In genomic region chr2:8678731-8679566, GRCh38 we compare ENCODE assay signal across 8 cellular contexts. TPM values are rescaled to one million over a fixed set of nuclear protein-coding genes. Genes with fewer than 3 reads are reported as not detected.
A peak's percentile ranks its signal among the peaks of the same experiment; 100 is the strongest.
DNase-seq lines count a peak whose midpoint lies in the region; ATAC-seq, FAIRE-seq and TF ChIP-seq lines count a peak whose summit lies in the region.

No MANE protein-coding gene starts in this region.

- TF ChIP-seq CTCF in ascending aorta (IDR thresholded peaks at IDR 0.05) (peak in 1 of 3 experiments; percentile 13), D721Med (IDR thresholded peaks at IDR 0.05; ENCODE audit: insufficient read depth, missing control alignments) (no peak)

- H3K27ac ChIP-seq in ascending aorta (peak overlapping the region; percentile 99 to 100), rectal smooth muscle tissue (ENCODE audit: low read depth, low read length) (peak overlapping the region; percentile 99)

- H3K27me3 ChIP-seq in ascending aorta = no peaks in the 10 kb centered on the region
- no peaks in the 10 kb centered on the region for H3K27me3 ChIP-seq in rectal smooth muscle tissue (ENCODE audit: control insufficient read depth, insufficient read depth, low read length)

- H3K9me3 ChIP-seq in ascending aorta = peaks cover 4 to 5% of the 10 kb centered on the region in 2 donors

- ATAC-seq in GM18499 (IDR thresholded peaks at IDR 0.05; ENCODE audit: insufficient read depth, unreplicated experiment) = peak; percentile 37
- peak; percentile 54 for ATAC-seq in HG02943 (IDR thresholded peaks at IDR 0.05; ENCODE audit: low read depth, unreplicated experiment)

- peaks cover 5 to 9% of the 10 kb centered on the region in 2 donors for H3K4me1 ChIP-seq in ascending aorta
- peaks cover 16% of the 10 kb centered on the region for H3K4me1 ChIP-seq in rectal smooth muscle tissue (ENCODE audit: control insufficient read depth, insufficient read depth, low read length)

- peak overlapping the region; percentile 72 for H3K9ac ChIP-seq in rectal smooth muscle tissue (ENCODE audit: low read length)

- no peak for FAIRE-seq in D721Med (lab: Jason Lieb, UNC)

- DNase-seq in NCI-H187 treated with DMSO at 0.1 percent for 48 hours (lab: John Stamatoyannopoulos, UW) (peak; percentile 90), T-helper 2 cell (peak; percentile 70 to 96 (median 80)), ascending aorta (ENCODE audit: low spot score in 2 of 2) (peak; percentile 75 to 98), hepatic stellate cell (ENCODE audit: low spot score) (peak; percentile 91), D721Med (ENCODE audit: insufficient read length, low spot score) (no peak)

- H3K4me3 ChIP-seq in ascending aorta = peak overlapping the region; percentile 46 to 82
- H3K4me3 ChIP-seq in rectal smooth muscle tissue (ENCODE audit: low read length) = peak overlapping the region; percentile 73

- intact Hi-C loops in ascending aorta (cut with DNase I) = loop anchor here (2.0 to 10.0 kb wide), 7 partner anchors 97 to 1363 kb away; partner anchors contain the start of genes KLF11 and MBOAT2

- H3K36me3 ChIP-seq in ascending aorta (no peaks in the 10 kb centered on the region), rectal smooth muscle tissue (ENCODE audit: control insufficient read depth, insufficient read depth, low read length) (no peaks in the 10 kb centered on the region)

RNA-seq across cellular contexts. Expression of gene ID2, which starts 2.9 kb away (rescaled TPM):
- 752 TPM for total RNA-seq in ascending aorta
